In genomic region chr1:204461331-204462228, GRCh38 we compare ENCODE assay signal across 10 cellular contexts. TPM values are rescaled to one million over a fixed set of nuclear protein-coding genes. Genes with fewer than 3 reads are reported as not detected.
DNase-seq lines count a peak whose midpoint lies in the region; ATAC-seq, FAIRE-seq and TF ChIP-seq lines count a peak whose summit lies in the region.
"Had no signal": no experiment of that assay in that cellular context is flagged by ENCODE, and none has a peak within 500 bp of the region (broad histone marks: within the 10 kb centered on the region; RNA-seq: fewer than 3 reads in every experiment).

No MANE protein-coding gene starts in this region.

- TF ChIP-seq EP300 in GM12878 (IDR thresholded peaks at IDR 0.05; ENCODE audit: borderline replicate concordance in 1 of 2, control insufficient read depth in 1 of 2, low read depth in 2 of 2, low read length in 2 of 2), result no peak

- SMC1A ChIA-PET in GM12878 (lab: Charles Lee; ENCODE audit: uncharacterized antibody, unreplicated experiment), result interaction anchor here (1.1 to 7.8 kb wide), 6 partner anchors 8 to 46 kb away, joined by 3 to 91 read pairs (median 4); partner anchors contain the start of gene PIK3C2B

- no peaks in the 10 kb centered on the region for H3K9me3 ChIP-seq in GM12878 (replicated peaks; ENCODE audit: control insufficient read depth, insufficient read depth, low read length)

- peak; percentile 69 for FAIRE-seq in GM12891 (lab: Jason Lieb, UNC)
- peak; percentile 61 for FAIRE-seq in GM12878 (lab: Jason Lieb, UNC)

- peak overlapping the region; percentile 96 for H3K27ac Mint-ChIP-seq in nephron progenitor cell

- TF ChIP-seq RAD21 in GM12878 (IDR thresholded peaks at IDR 0.05; ENCODE audit: insufficient read depth, low read depth, low read length), result no peak

- H3K4me3 Mint-ChIP-seq in nephron progenitor cell, result no peak overlapping the region

- POLR2A ChIA-PET in GM12878 (lab: Charles Lee), result interaction anchor here (0.9 to 2.5 kb wide), 4 partner anchors 8 to 79 kb away, joined by 3 to 8 read pairs (median 4); partner anchors contain the start of gene PIK3C2B

- no peak for TF ChIP-seq CTCF in GM12878 (IDR thresholded peaks at IDR 0.05 in 2 of 3, conservative IDR thresholded peaks at IDR 0.05 in 1 of 3; ENCODE audit: control insufficient read depth in 2 of 3, extremely low read depth in 1 of 3, insufficient read depth in 1 of 3, low read depth in 3 of 3, low read length in 3 of 3)
- TF ChIP-seq CTCF in nephron progenitor cell (IDR thresholded peaks at IDR 0.05), result no peak

- no peaks in the 10 kb centered on the region for H3K27me3 ChIP-seq in GM12878 (replicated peaks in 1 of 2; ENCODE audit: control insufficient read depth in 2 of 2, insufficient read depth in 2 of 2, low read length in 1 of 2)

- no peak overlapping the region for H3K4me3 ChIP-seq in GM12878

- H3K36me3 Mint-ChIP-seq in nephron progenitor cell (ENCODE audit: low read depth), result peaks cover 67% of the 10 kb centered on the region

- H3K4me1 ChIP-seq in GM12878 (ENCODE audit: control insufficient read depth, insufficient read depth, low read length), result peaks cover 53% of the 10 kb centered on the region

- TF ChIP-seq POLR2A in GM12891 (IDR thresholded peaks at IDR 0.05; ENCODE audit: low read depth, low read length), result no peak
- no peak for TF ChIP-seq POLR2A in GM12878 (IDR thresholded peaks at IDR 0.05; ENCODE audit: low read depth, low read length)

- WGBS in GM12878 (ENCODE audit: insufficient coverage, insufficient replicate concordance, low lambda C conversion rate, missing lambda C conversion rate), result 11% methylated on average over 11 of the region's 11 CpGs

- H4K20me1 ChIP-seq in GM12878 (ENCODE audit: control insufficient read depth, insufficient read depth), result no peaks in the 10 kb centered on the region

- H2AFZ ChIP-seq in GM12878 (ENCODE audit: control insufficient read depth, low read depth, low read length), result no peak overlapping the region; the same call in none of the 2 replicates

- H3K4me2 ChIP-seq in GM12878 (ENCODE audit: control insufficient read depth, insufficient read depth), result peak overlapping the region; percentile 19

- peak; percentile 44 for ATAC-seq in GM12878
- no peak for ATAC-seq in HG02571 (IDR thresholded peaks at IDR 0.05; ENCODE audit: unreplicated experiment)
- ATAC-seq: left colon had no signal

- no peaks in the 10 kb centered on the region for H3K27me3 Mint-ChIP-seq in nephron progenitor cell (ENCODE audit: low read depth, poor library complexity)

- no peak for DNase-seq in GM12891 (ENCODE audit: insufficient read length, low spot score)
- DNase-seq in NAMALWA (ENCODE audit: low spot score), result peak; percentile 42
- DNase-seq in GM12878 (ENCODE audit: low read depth, low spot score), result peak; percentile 57
- no peak for DNase-seq in nephron progenitor cell
- no peak for DNase-seq in pons (ENCODE audit: low spot score)
- DNase-seq in NCI-H2029 (lab: John Stamatoyannopoulos, UW), result no peak
- DNase-seq in AG08396 (ENCODE audit: low spot score), result no peak
- DNase-seq: left colon, NCI-H1048 had no signal

- H3K27ac ChIP-seq in GM12878 (ENCODE audit: control insufficient read depth, insufficient read depth), result peak overlapping the region; percentile 83

- peaks cover 8 to 11% of the 10 kb centered on the region in 2 experiments for H3K36me3 ChIP-seq in GM12878 (ENCODE audit: control insufficient read depth in 2 of 2, insufficient read depth in 2 of 2, low read length in 1 of 2)

- no peaks in the 10 kb centered on the region for H3K9me3 Mint-ChIP-seq in nephron progenitor cell

- in situ Hi-C loops in GM12878 (cut with MboI), result no loop called here

- no peaks in the 10 kb centered on the region for H3K79me2 ChIP-seq in GM12878 (ENCODE audit: control insufficient read depth, insufficient read depth, low read length)

- peaks cover 66% of the 10 kb centered on the region for H3K4me1 Mint-ChIP-seq in nephron progenitor cell

- peak overlapping the region; percentile 39 for H3K9ac ChIP-seq in GM12878 (ENCODE audit: control insufficient read depth, insufficient read depth, low read length)

- CTCF ChIA-PET in GM12878 (lab: Yijun Ruan, JAX), result interaction anchor here (1.0 to 51.8 kb wide), 4 partner anchors 13 to 30 kb away, joined by 5 to 2021 read pairs (median 9); partner anchors contain the start of gene PIK3C2B

- BruUV-seq in GM12878 (replicated peaks; lab: Mats Ljungman, UMichigan), result no TSS peak

- RAD21 ChIA-PET in GM12878 (lab: Charles Lee; ENCODE audit: unreplicated experiment), result interaction anchor here (1.0 to 2.9 kb wide), 7 partner anchors 15 to 55 kb away, joined by 3 to 18 read pairs (median 4); partner anchors contain the start of genes MDM4 and PIK3C2B

- intact Hi-C loops in GM12878 (cut with micrococcal nuclease; ENCODE audit: unreplicated experiment), result no loop called here

TF ChIP-seq in GM12891, 5 proteins besides CTCF, POLR2A, EP300 and RAD21:
- TF ChIP-seq SPI1 (IDR thresholded peaks at IDR 0.05; ENCODE audit: low read depth, low read length) (no peak), POU2F2 (IDR thresholded peaks at IDR 0.05; ENCODE audit: low read depth, low read length) (no peak; the same call in 1 of the 2 replicates), TAF1 (IDR thresholded peaks at IDR 0.05; ENCODE audit: low read depth, low read length) (no peak), PAX5 (IDR thresholded peaks at IDR 0.05; ENCODE audit: insufficient read depth, low read length, severe bottlenecking) (no peak)

TF ChIP-seq in GM12878, 131 proteins besides CTCF, POLR2A, EP300 and RAD21 (continues in another document):
- no peak for TF ChIP-seq MYB (IDR thresholded peaks at IDR 0.05; ENCODE audit: borderline replicate concordance, low read depth, low read length)
- no peak for TF ChIP-seq KLF5 (IDR thresholded peaks at IDR 0.05; ENCODE audit: partially characterized antibody)

RNA-seq across cellular contexts. Expression of gene PIK3C2B, which starts 33.0 kb away (rescaled TPM):
- polyA plus RNA-seq in GM12891 (2012; ENCODE audit: low read depth, missing spikeins), result 6.4 TPM
- 98.5 and 110 TPM in 2 replicates for total RNA-seq in GM12878 (2013; cell fraction: nucleolus; rRNA removed)
- total RNA-seq in GM12878 (2014; rRNA removed) (13.9 and 16.3 TPM in 2 replicates), GM12878 (2014; rRNA removed; fragmentation: Illumina TruSeq; extraction: Trizol) (8.5 and 9.2 TPM in 2 replicates), GM12878 (2021) (33.5 and 38.1 TPM in 2 replicates)
- polyA plus RNA-seq in GM12878 (2011; ENCODE audit: low read depth), result 8.3 TPM
- polyA plus RNA-seq in GM12878 (2011; rRNA removed) (15.9 and 33.9 TPM in 2 replicates), GM12878 (2014; fragmentation: Illumina TruSeq; extraction: Trizol) (10.2 and 14.4 TPM in 2 replicates), GM12878 (2014; fragmentation: Nextera tagmentation; extraction: Ambion mirVana) (1 to 10 TPM; 2.2 to 5.0 TPM), GM12878 (2014; rRNA removed) (23.8 and 28.2 TPM in 2 replicates), GM12878 (2016; fragmentation: Nextera tagmentation; extraction: Ambion mirVana) (1 to 10 TPM; 6.0 to 8.2 TPM)
- 33.1 and 36.7 TPM in 2 replicates for polyA plus RNA-seq in GM12878 (2011; cell fraction: cytosol; rRNA removed)
- 55.9 and 60.7 TPM in 2 replicates for polyA plus RNA-seq in GM12878 (2011; cell fraction: nucleus; rRNA removed)
- polyA plus RNA-seq in GM12878 (2012), result 10.1 and 10.7 TPM in 2 replicates
- polyA minus RNA-seq in GM12878 (2011; rRNA and poly(A)+ RNA removed), result 69.9 and 86.4 TPM in 2 replicates
- 37.2 and 39.0 TPM in 2 replicates for polyA minus RNA-seq in GM12878 (2011; cell fraction: cytosol; rRNA and poly(A)+ RNA removed)
- polyA minus RNA-seq in GM12878 (2011; cell fraction: nucleus; rRNA and poly(A)+ RNA removed), result 38.8 and 80.3 TPM in 2 replicates

RNA-seq across cellular contexts. Expression of gene PPP1R15B, which starts 50.0 kb away (rescaled TPM):
- 11.2 TPM for polyA plus RNA-seq in GM12891 (2012; ENCODE audit: low read depth, missing spikeins)
- total RNA-seq in GM12878 (2013; cell fraction: nucleolus; rRNA removed), result 43.0 and 45.9 TPM in 2 replicates
- total RNA-seq in GM12878 (2014; rRNA removed) (34.8 TPM in 2 replicates), GM12878 (2014; rRNA removed; fragmentation: Illumina TruSeq; extraction: Trizol) (32.7 and 32.9 TPM in 2 replicates), GM12878 (2021) (37.7 and 38.1 TPM in 2 replicates)
- polyA plus RNA-seq in GM12878 (2011; ENCODE audit: low read depth), result 12.4 TPM
- polyA plus RNA-seq in GM12878 (2011; rRNA removed) (27.2 and 32.6 TPM in 2 replicates), GM12878 (2014; fragmentation: Illumina TruSeq; extraction: Trizol) (33.4 and 38.5 TPM in 2 replicates), GM12878 (2014; fragmentation: Nextera tagmentation; extraction: Ambion mirVana) (10 to 100 TPM; 13.9 to 17.1 TPM), GM12878 (2014; rRNA removed) (24.8 and 25.8 TPM in 2 replicates), GM12878 (2016; fragmentation: Nextera tagmentation; extraction: Ambion mirVana) (10 to 100 TPM; 13.9 to 15.4 TPM)
- 20.5 and 25.0 TPM in 2 replicates for polyA plus RNA-seq in GM12878 (2011; cell fraction: cytosol; rRNA removed)
- polyA plus RNA-seq in GM12878 (2011; cell fraction: nucleus; rRNA removed), result 22.0 and 22.6 TPM in 2 replicates
- polyA plus RNA-seq in GM12878 (2012), result 19.5 and 22.5 TPM in 2 replicates
- polyA minus RNA-seq in GM12878 (2011; rRNA and poly(A)+ RNA removed), result 38.9 and 45.2 TPM in 2 replicates
- polyA minus RNA-seq in GM12878 (2011; cell fraction: cytosol; rRNA and poly(A)+ RNA removed), result 21.4 and 24.6 TPM in 2 replicates
- 45.8 and 65.4 TPM in 2 replicates for polyA minus RNA-seq in GM12878 (2011; cell fraction: nucleus; rRNA and poly(A)+ RNA removed)

RNA-seq across cellular contexts. Expression of gene MDM4, which starts 54.6 kb away (rescaled TPM):
- 7.0 TPM for polyA plus RNA-seq in GM12891 (2012; ENCODE audit: low read depth, missing spikeins)
- total RNA-seq in GM12878 (2013; cell fraction: nucleolus; rRNA removed), result 590 and 594 TPM in 2 replicates
- total RNA-seq in GM12878 (2014; rRNA removed), result 36.8 and 43.9 TPM in 2 replicates
- total RNA-seq in GM12878 (2014; rRNA removed; fragmentation: Illumina TruSeq; extraction: Trizol), result 36.1 and 37.8 TPM in 2 replicates
- 54.5 and 64.5 TPM in 2 replicates for total RNA-seq in GM12878 (2021)
- polyA plus RNA-seq in GM12878 (2011; ENCODE audit: low read depth), result 12.2 TPM
- 74.4 and 108 TPM in 2 replicates for polyA plus RNA-seq in GM12878 (2011; rRNA removed)
- 22.1 and 23.4 TPM in 2 replicates for polyA plus RNA-seq in GM12878 (2011; cell fraction: cytosol; rRNA removed)
- 82.8 and 85.3 TPM in 2 replicates for polyA plus RNA-seq in GM12878 (2011; cell fraction: nucleus; rRNA removed)
- 17.2 and 22.3 TPM in 2 replicates for polyA plus RNA-seq in GM12878 (2012)
- polyA plus RNA-seq in GM12878 (2014; fragmentation: Illumina TruSeq; extraction: Trizol), result 12.4 and 13.7 TPM in 2 replicates
- polyA plus RNA-seq in GM12878 (2014; fragmentation: Nextera tagmentation; extraction: Ambion mirVana), result 10 to 100 TPM in 1 of 2 experiments, 1 to 10 TPM in 1; 2.5 to 11.5 TPM
- polyA plus RNA-seq in GM12878 (2014; rRNA removed), result 20.5 and 20.6 TPM in 2 replicates
- polyA plus RNA-seq in GM12878 (2016; fragmentation: Nextera tagmentation; extraction: Ambion mirVana), result 10 to 100 TPM; 22.3 to 23.2 TPM
- polyA minus RNA-seq in GM12878 (2011; rRNA and poly(A)+ RNA removed), result 148 and 214 TPM in 2 replicates
- polyA minus RNA-seq in GM12878 (2011; cell fraction: cytosol; rRNA and poly(A)+ RNA removed), result 33.7 and 38.1 TPM in 2 replicates
- polyA minus RNA-seq in GM12878 (2011; cell fraction: nucleus; rRNA and poly(A)+ RNA removed), result 161 and 227 TPM in 2 replicates

Comparison
In these comparisons a context has a peak if more than half of its experiments do, and no peak if none do; other contexts are left out.
1. DNase-seq: peak in NAMALWA (single experiment) and GM12878 (single experiment); none in GM12891 (single experiment), nephron progenitor cell (single experiment), pons (single experiment), NCI-H2029 (single experiment) and AG08396 (single experiment).